ENCODE assay signal across 12 cellular contexts in genomic region chr7:23074443-23075244, GRCh38. TPM values are rescaled to one million over a fixed set of nuclear protein-coding genes. Genes with fewer than 3 reads are reported as not detected.
A peak's percentile ranks its signal among the peaks of the same experiment; 100 is the strongest.
DNase-seq lines count a peak whose midpoint lies in the region; ATAC-seq and TF ChIP-seq lines count a peak whose summit lies in the region.
"Had no signal": no experiment of that assay in that cellular context is flagged by ENCODE, and none has a peak within 500 bp of the region (broad histone marks: within the 10 kb centered on the region; RNA-seq: fewer than 3 reads in every experiment).

No MANE protein-coding gene starts in this region.

- ATAC-seq in heart left ventricle (peak in 1 of 4 donors; percentile 18), thoracic aorta (ENCODE audit: insufficient number of reproducible peaks, low FRiP score, low read depth) (no peak), GM21390 (IDR thresholded peaks at IDR 0.05; ENCODE audit: unreplicated experiment) (no peak), HG02884 (IDR thresholded peaks at IDR 0.05; ENCODE audit: unreplicated experiment) (no peak)

- WGBS in heart left ventricle, 4 donors: 32 to 40% (median 33%) methylated on average over 2 of the region's 2 CpGs

- no peak for TF ChIP-seq POLR2A in heart left ventricle (IDR thresholded peaks at IDR 0.05)

- no peak for TF ChIP-seq CTCF in heart left ventricle (IDR thresholded peaks at IDR 0.05)
- TF ChIP-seq CTCF in thoracic aorta (IDR thresholded peaks at IDR 0.05): no peak

- H3K4me3 ChIP-seq in heart left ventricle (no peak overlapping the region), thoracic aorta (no peak overlapping the region)

- H3K27ac ChIP-seq in heart left ventricle: peak overlapping the region in 9 of 12 donors; percentile 20 to 78 (median 49)
- peak overlapping the region; percentile 15 to 68 for H3K27ac ChIP-seq in thoracic aorta

- intact Hi-C loops in heart left ventricle (cut with DNase I): no loop called here
- intact Hi-C loops in cardiac septum (cut with DNase I): no loop called here

- H3K9me3 ChIP-seq in heart left ventricle (no peaks in the 10 kb centered on the region), thoracic aorta (no peaks in the 10 kb centered on the region)

- H3K36me3 ChIP-seq in heart left ventricle (no peaks in the 10 kb centered on the region), thoracic aorta (no peaks in the 10 kb centered on the region)

- H3K27me3 ChIP-seq in heart left ventricle: no peaks in the 10 kb centered on the region
- H3K27me3 ChIP-seq in thoracic aorta (replicated peaks; ENCODE audit: insufficient read depth): no peaks in the 10 kb centered on the region

- H3K4me1 ChIP-seq in heart left ventricle (peaks cover 0 to 34% (median 8%) of the 10 kb centered on the region in 12 donors), thoracic aorta (ENCODE audit: control insufficient read depth in 1 of 2, low read depth in 2 of 2) (peaks cover 11 to 31% of the 10 kb centered on the region in 2 donors)

- DNase-seq in heart left ventricle (no peak), cardiac septum (ENCODE audit: low spot score) (no peak), NCI-H345 treated with DMSO at 0.1 percent for 48 hours (lab: John Stamatoyannopoulos, UW; ENCODE audit: unreplicated experiment) (peak; percentile 78), dermis blood vessel endothelial cell (peak; percentile 22), thoracic aorta (ENCODE audit: low spot score) (no peak)
- DNase-seq in stimulated activated CD4-positive, alpha-beta T cell treated with anti-CD3 and anti-CD28 coated beads, Interleukin-2, amount 100 ng/mL, for 48 hours: no peak
- DNase-seq: activated CD4-positive, alpha-beta T cell treated with anti-CD3 and anti-CD28 coated beads for 48 hours; hypothalamus; mesenchymal stem cell; posterior cingulate gyrus had no signal

RNA-seq across cellular contexts. Expression of gene KLHL7, which starts 30.9 kb away (rescaled TPM):
- total RNA-seq in heart left ventricle: 100 to 1,000 TPM in 8 of 9 donors, 10 to 100 TPM in 1; 63.4 to 159 (median 120) TPM
- 10 to 100 TPM; 48.0 to 60.7 TPM for polyA plus RNA-seq in heart left ventricle
- 103 TPM for total RNA-seq in cardiac septum
- total RNA-seq in dermis blood vessel endothelial cell: 24.5 and 33.5 TPM in 2 replicates
- 10 to 100 TPM; 22.7 to 23.8 TPM for total RNA-seq in thoracic aorta

Comparison
In these comparisons a context has a peak if more than half of its experiments do, and no peak if none do; other contexts are left out.
1. DNase-seq: peak in NCI-H345 treated with DMSO at 0.1 percent for 48 hours (single experiment) and dermis blood vessel endothelial cell (single experiment); none in heart left ventricle (0 of 5), cardiac septum (single experiment), thoracic aorta (single experiment) and stimulated activated CD4-positive, alpha-beta T cell treated with anti-CD3 and anti-CD28 coated beads, Interleukin-2, amount 100 ng/mL, for 48 hours (0 of 2).